8 cellular contexts compared by ENCODE assay signal in genomic region chr3:120432105-120432860, GRCh38. TPM values are rescaled to one million over a fixed set of nuclear protein-coding genes. Genes with fewer than 3 reads are reported as not detected.
A peak's percentile ranks its signal among the peaks of the same experiment; 100 is the strongest.
DNase-seq lines count a peak whose midpoint lies in the region; ATAC-seq and TF ChIP-seq lines count a peak whose summit lies in the region.

No MANE protein-coding gene starts in this region.

- ATAC-seq in right cardiac atrium (peak; percentile 14 to 31), foreskin keratinocyte (no peak)

- intact Hi-C loops in right cardiac atrium (cut with DNase I), result no loop called here

- H3K9me3 ChIP-seq in right cardiac atrium (ENCODE audit: control insufficient read depth, low read length), result no peaks in the 10 kb centered on the region

- H3K4me1 ChIP-seq in right cardiac atrium (ENCODE audit: control insufficient read depth, insufficient read depth, low read length) (peaks cover 36% of the 10 kb centered on the region), rectal smooth muscle tissue (ENCODE audit: control insufficient read depth, insufficient read depth, low read length) (peaks cover 53% of the 10 kb centered on the region), foreskin keratinocyte (peaks cover 14% of the 10 kb centered on the region)

- H3K27me3 ChIP-seq in right cardiac atrium (ENCODE audit: control insufficient read depth, insufficient read depth), result no peaks in the 10 kb centered on the region
- no peaks in the 10 kb centered on the region for H3K27me3 ChIP-seq in rectal smooth muscle tissue (ENCODE audit: control insufficient read depth, insufficient read depth, low read length)
- H3K27me3 ChIP-seq in foreskin keratinocyte, result no peaks in the 10 kb centered on the region

- H3K4me3 ChIP-seq in right cardiac atrium (ENCODE audit: low read length) (no peak overlapping the region), rectal smooth muscle tissue (ENCODE audit: low read length) (no peak overlapping the region)

- 58% methylated on average over 4 of the region's 4 CpGs for WGBS in right cardiac atrium

- peak overlapping the region; percentile 62 for H3K27ac ChIP-seq in right cardiac atrium (ENCODE audit: low read length)
- peak overlapping the region; percentile 68 for H3K27ac ChIP-seq in rectal smooth muscle tissue (ENCODE audit: low read depth, low read length)
- H3K27ac ChIP-seq in foreskin keratinocyte, result no peak overlapping the region

- H3K36me3 ChIP-seq in rectal smooth muscle tissue (ENCODE audit: control insufficient read depth, insufficient read depth, low read length), result no peaks in the 10 kb centered on the region

- H3K9ac ChIP-seq in rectal smooth muscle tissue (ENCODE audit: low read length), result no peak overlapping the region

- peak; percentile 13 for DNase-seq in ELR (ENCODE audit: low read depth)
- peak; percentile 89 for DNase-seq in amniotic epithelial cell (ENCODE audit: low read depth)
- peak in 1 of 3 donors; percentile 52 for DNase-seq in right cardiac atrium
- no peak for DNase-seq in D341Med (ENCODE audit: low spot score)
- DNase-seq in RKO (ENCODE audit: low spot score), result no peak
- DNase-seq in anterior cingulate cortex (lab: John Stamatoyannopoulos, UW), result no peak
- DNase-seq in foreskin keratinocyte, result no peak

- no peak for TF ChIP-seq CTCF in foreskin keratinocyte (conservative IDR thresholded peaks at IDR 0.05)

RNA-seq across cellular contexts. Expression of gene FSTL1, which starts 18.5 kb away (rescaled TPM):
- total RNA-seq in right cardiac atrium (100 to 1,000 TPM; 341 to 735 (median 465) TPM), foreskin keratinocyte (86.4 and 89.3 TPM in 2 replicates)
- polyA plus RNA-seq in right cardiac atrium (134 TPM), foreskin keratinocyte (29.5 and 32.3 TPM in 2 replicates)

Comparison
In these comparisons a context has a peak if more than half of its experiments do, and no peak if none do; other contexts are left out.
1. DNase-seq: peak in ELR (single experiment) and amniotic epithelial cell (single experiment); none in D341Med (single experiment), RKO (single experiment), anterior cingulate cortex (0 of 58) and foreskin keratinocyte (0 of 2).